In genomic region chr4:143512978-143513313, GRCh38 we compare ENCODE assay signal across 8 cellular contexts. TPM values are rescaled to one million over a fixed set of nuclear protein-coding genes. Genes with fewer than 3 reads are reported as not detected.
A peak's percentile ranks its signal among the peaks of the same experiment; 100 is the strongest.
DNase-seq lines count a peak whose midpoint lies in the region; ATAC-seq and TF ChIP-seq lines count a peak whose summit lies in the region.

No MANE protein-coding gene starts in this region.

- peak overlapping the region; percentile 96 to 98 for H3K27ac Mint-ChIP-seq in natural killer cell

- H3K9ac ChIP-seq in NT2/D1 (ENCODE audit: insufficient read length, low read depth) = peak overlapping the region; percentile 33

- peak overlapping the region; percentile 92 for H3K4me3 ChIP-seq in GM06990 (replicated peaks; ENCODE audit: low read depth, low read length)
- H3K4me3 ChIP-seq in HAP-1 = peak overlapping the region; percentile 85
- peak overlapping the region; percentile 99 for H3K4me3 ChIP-seq in NT2/D1 (ENCODE audit: insufficient read length, low read depth)
- peak overlapping the region; percentile 62 to 96 (median 88) for H3K4me3 ChIP-seq in dorsolateral prefrontal cortex

- no peaks in the 10 kb centered on the region for H3K36me3 ChIP-seq in GM06990 (ENCODE audit: control insufficient read depth, insufficient read depth, low read length)
- H3K36me3 ChIP-seq in HAP-1 (replicated peaks) = peaks cover 8% of the 10 kb centered on the region; the same call in 1 of the 2 replicates
- H3K36me3 ChIP-seq in NT2/D1 (ENCODE audit: insufficient read depth, insufficient read length, low read length) = peaks cover 12% of the 10 kb centered on the region

- in situ Hi-C loops in HAP-1 (cut with MboI; ENCODE audit: low sequenced_read_pairs) = loop anchor here (25.0 kb wide), 1 partner anchor 326 kb away; the partner anchor contains the start of gene USP38

- H3K27me3 Mint-ChIP-seq in natural killer cell (ENCODE audit: low read depth in 2 of 2) = no peaks in the 10 kb centered on the region

- peak overlapping the region; percentile 95 for H3K4me3 Mint-ChIP-seq in natural killer cell

- H3K9me3 ChIP-seq in HAP-1 (no peaks in the 10 kb centered on the region), NT2/D1 (ENCODE audit: insufficient read depth, low read length) (no peaks in the 10 kb centered on the region)

- H3K27me3 ChIP-seq in GM06990 (replicated peaks; ENCODE audit: control insufficient read depth, insufficient read depth, low read length) (no peaks in the 10 kb centered on the region), HAP-1 (ENCODE audit: low read depth) (no peaks in the 10 kb centered on the region), NT2/D1 (ENCODE audit: insufficient read depth, insufficient read length) (no peaks in the 10 kb centered on the region), dorsolateral prefrontal cortex (no peaks in the 10 kb centered on the region)

- DNase-seq in GM06990 (ENCODE audit: extremely low read depth, insufficient read length) (no peak), HAP-1 (ENCODE audit: low spot score in 2 of 2) (no peak), NT2/D1 (ENCODE audit: low read depth, low spot score) (no peak), dorsolateral prefrontal cortex (no peak), natural killer cell (no peak), OCI-M1 (lab: John Stamatoyannopoulos, UW) (no peak)

- H3K4me1 Mint-ChIP-seq in natural killer cell = peaks cover 43% of the 10 kb centered on the region in 2 donors

- no peaks in the 10 kb centered on the region for H3K9me3 Mint-ChIP-seq in natural killer cell

- ATAC-seq in natural killer cell (peak; percentile 49 to 68 (median 59)), GM21576 (IDR thresholded peaks at IDR 0.05; ENCODE audit: unreplicated experiment) (no peak), GM21786 (IDR thresholded peaks at IDR 0.05; ENCODE audit: unreplicated experiment) (no peak)

- H3K4me1 ChIP-seq in HAP-1 = peaks cover 28% of the 10 kb centered on the region
- peaks cover 2% of the 10 kb centered on the region for H3K4me1 ChIP-seq in NT2/D1 (ENCODE audit: insufficient read depth, insufficient read length)

- intact Hi-C loops in dorsolateral prefrontal cortex (cut with DNase I) (loop anchor here (5.0 to 10.0 kb wide), 2 partner anchors 176 to 328 kb away; partner anchors contain the start of genes USP38 (in 2 of the 2) and GAB1 (in 1 of the 2)), natural killer cell (cut with micrococcal nuclease) (loop anchor here (1.0 kb wide), 2 partner anchors 329 to 1585 kb away; partner anchors contain the start of genes ABCE1, ANAPC10 and USP38)

- TF ChIP-seq CTCF in GM06990 (IDR thresholded peaks at IDR 0.05; ENCODE audit: insufficient read depth, low read length, poor library complexity, severe bottlenecking) (no peak), dorsolateral prefrontal cortex (IDR thresholded peaks at IDR 0.05 in 54 of 56, conservative IDR thresholded peaks at IDR 0.05 in 2 of 56; ENCODE audit: low read depth in 1 of 56, partially characterized antibody in 56 of 56) (peak in 3 of 56 donors; percentile 11 to 14 (median 13)), natural killer cell (IDR thresholded peaks at IDR 0.05) (no peak)

- no peaks in the 10 kb centered on the region for H3K36me3 Mint-ChIP-seq in natural killer cell

- H3K27ac ChIP-seq in dorsolateral prefrontal cortex = peak overlapping the region in 56 of 59 donors; percentile 89 to 99 (median 96)

RNA-seq across cellular contexts. Expression of gene SMARCA5, which starts 0.6 kb away (rescaled TPM):
- 10 to 100 TPM; 33.7 to 73.2 (median 51.5) TPM for total RNA-seq in dorsolateral prefrontal cortex
- 10 to 100 TPM; 42.5 to 53.8 (median 45.8) TPM for total RNA-seq in natural killer cell

Comparison
In these comparisons a context has a peak if more than half of its experiments do, and no peak if none do; other contexts are left out.
1. ATAC-seq: peak in natural killer cell (3 of 3); none in GM21576 (single experiment) and GM21786 (single experiment).
2. Peak in every context shown above with its lines, with median percentiles within 50 percentile points of each other: H3K4me3 ChIP-seq.